11 cellular contexts compared by ENCODE assay signal in genomic region chr6:36997811-36998722, GRCh38. TPM values are rescaled to one million over a fixed set of nuclear protein-coding genes. Genes with fewer than 3 reads are reported as not detected.
A peak's percentile ranks its signal among the peaks of the same experiment; 100 is the strongest.
DNase-seq lines count a peak whose midpoint lies in the region; ATAC-seq lines count a peak whose summit lies in the region.
"Had no signal": no experiment of that assay in that cellular context is flagged by ENCODE, and none has a peak within 500 bp of the region (broad histone marks: within the 10 kb centered on the region; RNA-seq: fewer than 3 reads in every experiment).

No MANE protein-coding gene starts in this region.

- no peak overlapping the region for H3K4me3 ChIP-seq in mucosa of stomach (ENCODE audit: low read length)

- peak overlapping the region; percentile 41 for H3K9ac ChIP-seq in mucosa of stomach (ENCODE audit: low read length)

- DNase-seq in NCI-H446 treated with DMSO at 0.1 percent for 48 hours (lab: John Stamatoyannopoulos, UW) (peak; percentile 66), substantia nigra (lab: John Stamatoyannopoulos, UW) (peak in 42 of 49 donors; percentile 18 to 86 (median 67)), NOMO-1 treated with dmso at 0.1 percent for 144 hours (lab: John Stamatoyannopoulos, UW; ENCODE audit: unreplicated experiment) (no peak), SK-N-DZ (ENCODE audit: low spot score) (no peak)
- DNase-seq in stimulated activated naive CD4-positive, alpha-beta T cell treated with Interleukin-2 at 50 U/mL for 16 hours (lab: John Stamatoyannopoulos, UW) = no peak
- DNase-seq: activated effector memory CD4-positive, alpha-beta T cell treated with Interleukin-2 at 50 U/mL for 16 hours; mesendoderm had no signal

- ATAC-seq in esophagus mucosa = peak; percentile 27
- ATAC-seq in GM21390 (IDR thresholded peaks at IDR 0.05; ENCODE audit: unreplicated experiment) = no peak

- no peaks in the 10 kb centered on the region for H3K27me3 ChIP-seq in mucosa of stomach (ENCODE audit: control insufficient read depth, insufficient read depth, low read length)

- peak overlapping the region; percentile 88 for H3K27ac ChIP-seq in substantia nigra (ENCODE audit: low read depth, low read length, poor library complexity, severe bottlenecking)

- no peaks in the 10 kb centered on the region for H3K9me3 ChIP-seq in mucosa of stomach (ENCODE audit: control insufficient read depth, low read length)

- peaks cover 14% of the 10 kb centered on the region for H3K4me1 ChIP-seq in mucosa of stomach (ENCODE audit: control insufficient read depth, insufficient read depth, low read length)

- H3K36me3 ChIP-seq in mucosa of stomach (ENCODE audit: control insufficient read depth, insufficient read depth, low read length) = no peaks in the 10 kb centered on the region

RNA-seq across cellular contexts. Expression of gene FGD2, which starts 7.4 kb away (rescaled TPM):
- total RNA-seq in esophagus mucosa = 9.8 TPM
- not detected in 2 replicates for polyA plus RNA-seq in SK-N-DZ (2014; cell fraction: cytosol; rRNA removed)
- not detected in 2 replicates for polyA plus RNA-seq in SK-N-DZ (2014; cell fraction: nucleus; rRNA removed)
- total RNA-seq: epithelial cell of proximal tubule had no signal

RNA-seq across cellular contexts. Expression of gene MTCH1, which starts 12.1 kb away (rescaled TPM):
- total RNA-seq in esophagus mucosa = 88.0 TPM
- 215 and 251 TPM in 2 replicates for polyA plus RNA-seq in SK-N-DZ (2014; cell fraction: cytosol; rRNA removed)
- polyA plus RNA-seq in SK-N-DZ (2014; cell fraction: nucleus; rRNA removed) = 349 and 390 TPM in 2 replicates

RNA-seq across cellular contexts. Expression of gene PI16, which starts 43.5 kb away (rescaled TPM):
- 0.20 TPM for total RNA-seq in esophagus mucosa
- polyA plus RNA-seq in SK-N-DZ (2014; cell fraction: cytosol; rRNA removed) = not detected in 2 replicates
- polyA plus RNA-seq in SK-N-DZ (2014; cell fraction: nucleus; rRNA removed) = not detected in 2 replicates
- total RNA-seq: epithelial cell of proximal tubule had no signal

Comparison
In these comparisons a context has a peak if more than half of its experiments do, and no peak if none do; other contexts are left out.
1. DNase-seq: peak in NCI-H446 treated with DMSO at 0.1 percent for 48 hours (single experiment) and substantia nigra (42 of 49); none in stimulated activated naive CD4-positive, alpha-beta T cell treated with Interleukin-2 at 50 U/mL for 16 hours (single experiment), NOMO-1 treated with dmso at 0.1 percent for 144 hours (single experiment) and SK-N-DZ (single experiment).